In the genomic region with DNA sequence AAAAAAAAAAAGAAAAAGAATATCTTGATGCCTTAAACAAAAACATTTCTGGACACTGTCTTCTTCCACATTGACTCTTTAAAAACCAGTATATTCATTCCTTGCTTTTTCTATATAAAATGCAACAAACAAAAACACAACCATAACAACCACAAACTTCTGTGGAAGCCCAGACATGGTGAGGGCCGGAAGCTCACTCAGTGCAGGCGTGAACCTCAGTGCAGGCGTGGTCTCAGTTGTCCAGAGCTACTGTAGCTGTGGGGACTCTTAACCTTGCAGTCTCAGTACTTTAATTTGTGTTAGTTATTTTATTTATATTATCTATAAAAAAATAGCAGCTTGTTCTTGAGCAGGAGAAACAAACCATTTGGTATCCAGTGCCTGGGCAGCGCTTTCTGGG, we compare ENCODE assay signal across 18 cellular contexts.
DNase-seq lines count a peak whose midpoint lies in the region; ATAC-seq and TF ChIP-seq lines count a peak whose summit lies in the region.
"Had no signal": no experiment of that assay in that cellular context is flagged by ENCODE, and none has a peak within 500 bp of the region (broad histone marks: within the 10 kb centered on the region; RNA-seq: fewer than 3 reads in every experiment).

No MANE protein-coding gene starts in this region.

- H3K27ac Mint-ChIP-seq in activated naive CD4-positive, alpha-beta T cell treated with anti-CD3 and anti-CD28 coated beads, Interleukin-2, amount 50 U/mL, for 24 hours, result peak overlapping the region; percentile 23
- H3K27ac Mint-ChIP-seq in immature natural killer cell, result peak overlapping the region in 1 of 6 donors; percentile 64
- no peak overlapping the region for H3K27ac Mint-ChIP-seq in natural killer cell treated with Interleukin-12 subunit alpha and Interleukin-12 subunit beta and Interleukin-15 and Interleukin-18, amount 100 ng/mL, for 72 hours
- no peak overlapping the region for H3K27ac Mint-ChIP-seq in naive thymus-derived CD8-positive, alpha-beta T cell
- H3K27ac Mint-ChIP-seq: CD4-positive, alpha-beta T cell; GM23338 had no signal

- no peaks in the 10 kb centered on the region for H3K36me3 ChIP-seq in testis (ENCODE audit: low read depth, missing control alignments)
- H3K36me3 ChIP-seq in esophagus muscularis mucosa, result peaks cover 41 to 99% (median 75%) of the 10 kb centered on the region in 4 donors

- peak; percentile 70 to 76 for ATAC-seq in natural killer cell treated with Interleukin-12 subunit alpha and Interleukin-12 subunit beta and Interleukin-15 and Interleukin-18, amount 100 ng/mL, for 72 hours
- ATAC-seq in naive thymus-derived CD8-positive, alpha-beta T cell, result no peak
- ATAC-seq: A549, GM23338 had no signal

- H3K4me1 ChIP-seq in testis (no peaks in the 10 kb centered on the region), esophagus muscularis mucosa (no peaks in the 10 kb centered on the region)
- H3K4me1 ChIP-seq: A549 had no signal

- peaks cover 4% of the 10 kb centered on the region for H3K9me3 Mint-ChIP-seq in activated naive CD4-positive, alpha-beta T cell treated with anti-CD3 and anti-CD28 coated beads, Interleukin-2, amount 50 U/mL, for 24 hours
- peaks cover 0 to 2% (median 0%) of the 10 kb centered on the region in 6 donors for H3K9me3 Mint-ChIP-seq in immature natural killer cell
- no peaks in the 10 kb centered on the region for H3K9me3 Mint-ChIP-seq in natural killer cell treated with Interleukin-12 subunit alpha and Interleukin-12 subunit beta and Interleukin-15 and Interleukin-18, amount 100 ng/mL, for 72 hours
- H3K9me3 Mint-ChIP-seq in naive thymus-derived CD8-positive, alpha-beta T cell, result peaks cover 0 to 4% (median 0%) of the 10 kb centered on the region in 9 donors
- H3K9me3 Mint-ChIP-seq: CD4-positive, alpha-beta T cell; GM23338 had no signal

- POLR2A ChIA-PET in naive thymus-derived CD8-positive, alpha-beta T cell (lab: Charles Lee), result interaction anchor here (0.7 kb wide), 1 partner anchor 49 kb away, joined by 3 read pairs; no protein-coding TSS in a partner anchor

- no peak for TF ChIP-seq POLR2A in testis (IDR thresholded peaks at IDR 0.05)
- TF ChIP-seq POLR2A in esophagus muscularis mucosa (IDR thresholded peaks at IDR 0.05; ENCODE audit: low read depth), result no peak

- peaks cover 2% of the 10 kb centered on the region for H3K27me3 Mint-ChIP-seq in activated naive CD4-positive, alpha-beta T cell treated with anti-CD3 and anti-CD28 coated beads, Interleukin-2, amount 50 U/mL, for 24 hours
- H3K27me3 Mint-ChIP-seq in immature natural killer cell (ENCODE audit: low read depth in 3 of 3), result peaks cover 5 to 13% (median 7%) of the 10 kb centered on the region in 3 donors
- peaks cover 11 to 18% of the 10 kb centered on the region in 2 donors for H3K27me3 Mint-ChIP-seq in natural killer cell treated with Interleukin-12 subunit alpha and Interleukin-12 subunit beta and Interleukin-15 and Interleukin-18, amount 100 ng/mL, for 72 hours
- H3K27me3 Mint-ChIP-seq in naive thymus-derived CD8-positive, alpha-beta T cell, result no peaks in the 10 kb centered on the region
- H3K27me3 Mint-ChIP-seq: CD4-positive, alpha-beta T cell had no signal

- no peak overlapping the region for H3K27ac ChIP-seq in testis
- H3K27ac ChIP-seq in esophagus muscularis mucosa (replicated peaks in 1 of 4), result no peak overlapping the region
- H3K27ac ChIP-seq: 22Rv1, A549, C4-2B, HL-60 had no signal

- TF ChIP-seq CTCF in testis (IDR thresholded peaks at IDR 0.05), result no peak
- no peak for TF ChIP-seq CTCF in esophagus muscularis mucosa (IDR thresholded peaks at IDR 0.05)

- intact Hi-C loops in testis (cut with DNase I; ENCODE audit: low total_unique reads) (no loop called here), esophagus muscularis mucosa (cut with DNase I) (no loop called here)

- no peak for TF ChIP-seq EP300 in esophagus muscularis mucosa (IDR thresholded peaks at IDR 0.05)

- H3K36me3 Mint-ChIP-seq in activated naive CD4-positive, alpha-beta T cell treated with anti-CD3 and anti-CD28 coated beads, Interleukin-2, amount 50 U/mL, for 24 hours, result no peaks in the 10 kb centered on the region
- H3K36me3 Mint-ChIP-seq in immature natural killer cell, result peaks cover 0 to 3% (median 0%) of the 10 kb centered on the region in 3 donors
- no peaks in the 10 kb centered on the region for H3K36me3 Mint-ChIP-seq in natural killer cell treated with Interleukin-12 subunit alpha and Interleukin-12 subunit beta and Interleukin-15 and Interleukin-18, amount 100 ng/mL, for 72 hours
- no peaks in the 10 kb centered on the region for H3K36me3 Mint-ChIP-seq in naive thymus-derived CD8-positive, alpha-beta T cell

- H3K4me3 Mint-ChIP-seq in activated naive CD4-positive, alpha-beta T cell treated with anti-CD3 and anti-CD28 coated beads, Interleukin-2, amount 50 U/mL, for 24 hours, result no peak overlapping the region
- peak overlapping the region; percentile 57 to 92 (median 76) for H3K4me3 Mint-ChIP-seq in immature natural killer cell
- peak overlapping the region; percentile 53 for H3K4me3 Mint-ChIP-seq in natural killer cell treated with Interleukin-12 subunit alpha and Interleukin-12 subunit beta and Interleukin-15 and Interleukin-18, amount 100 ng/mL, for 72 hours
- H3K4me3 Mint-ChIP-seq in naive thymus-derived CD8-positive, alpha-beta T cell, result no peak overlapping the region
- H3K4me3 Mint-ChIP-seq: CD4-positive, alpha-beta T cell; GM23338 had no signal

- DNase-seq in activated naive CD4-positive, alpha-beta T cell treated with Interleukin-2 at 50 U/mL for 16 hours, result no peak
- peak; percentile 13 to 37 (median 25) for DNase-seq in immature natural killer cell
- DNase-seq in natural killer cell treated with Interleukin-12 subunit alpha and Interleukin-12 subunit beta and Interleukin-15 and Interleukin-18, amount 100 ng/mL, for 72 hours (ENCODE audit: low spot score), result no peak
- DNase-seq in testis, result peak; percentile 1
- no peak for DNase-seq in naive thymus-derived CD8-positive, alpha-beta T cell
- DNase-seq in esophagus muscularis mucosa (ENCODE audit: extremely low spot score), result no peak
- DNase-seq: AML-193; CD4-positive, alpha-beta T cell; DMS153; DMS79; GDM1; HCEC 1CT had no signal

- H3K4me3 ChIP-seq in testis, result no peak overlapping the region
- no peak overlapping the region for H3K4me3 ChIP-seq in esophagus muscularis mucosa
- H3K4me3 ChIP-seq: A549, GM23338 had no signal

- H3K9me3 ChIP-seq in testis, result no peaks in the 10 kb centered on the region
- H3K9me3 ChIP-seq in esophagus muscularis mucosa, result no peaks in the 10 kb centered on the region
- H3K9me3 ChIP-seq: A549 had no signal

- WGBS in testis, 2 donors, result 96 to 97% methylated on average over 4 of the region's 4 CpGs
- 97% methylated on average over 4 of the region's 4 CpGs for WGBS in esophagus muscularis mucosa

- H3K4me1 Mint-ChIP-seq in activated naive CD4-positive, alpha-beta T cell treated with anti-CD3 and anti-CD28 coated beads, Interleukin-2, amount 50 U/mL, for 24 hours, result no peaks in the 10 kb centered on the region
- H3K4me1 Mint-ChIP-seq in immature natural killer cell, result peaks cover 25 to 31% of the 10 kb centered on the region in 2 donors
- H3K4me1 Mint-ChIP-seq in natural killer cell treated with Interleukin-12 subunit alpha and Interleukin-12 subunit beta and Interleukin-15 and Interleukin-18, amount 100 ng/mL, for 72 hours (ENCODE audit: low read depth in 2 of 2), result peaks cover 6 to 10% of the 10 kb centered on the region in 2 donors
- H3K4me1 Mint-ChIP-seq in naive thymus-derived CD8-positive, alpha-beta T cell, result peaks cover 0 to 2% (median 0%) of the 10 kb centered on the region in 4 donors
- H3K4me1 Mint-ChIP-seq: GM23338 had no signal

- H3K27me3 ChIP-seq in testis (no peaks in the 10 kb centered on the region), esophagus muscularis mucosa (no peaks in the 10 kb centered on the region)

Comparison
In these comparisons a context has a peak if more than half of its experiments do, and no peak if none do; other contexts are left out.
1. H3K4me3 Mint-ChIP-seq: peak in immature natural killer cell (5 of 5) and natural killer cell treated with Interleukin-12 subunit alpha and Interleukin-12 subunit beta and Interleukin-15 and Interleukin-18, amount 100 ng/mL, for 72 hours (single experiment); none in activated naive CD4-positive, alpha-beta T cell treated with anti-CD3 and anti-CD28 coated beads, Interleukin-2, amount 50 U/mL, for 24 hours (single experiment) and naive thymus-derived CD8-positive, alpha-beta T cell (0 of 10).
2. DNase-seq: peak in immature natural killer cell (3 of 3) and testis (single experiment); none in activated naive CD4-positive, alpha-beta T cell treated with Interleukin-2 at 50 U/mL for 16 hours (single experiment), natural killer cell treated with Interleukin-12 subunit alpha and Interleukin-12 subunit beta and Interleukin-15 and Interleukin-18, amount 100 ng/mL, for 72 hours (single experiment), naive thymus-derived CD8-positive, alpha-beta T cell (0 of 10) and esophagus muscularis mucosa (single experiment).
3. ATAC-seq: peak in natural killer cell treated with Interleukin-12 subunit alpha and Interleukin-12 subunit beta and Interleukin-15 and Interleukin-18, amount 100 ng/mL, for 72 hours (2 of 2); none in naive thymus-derived CD8-positive, alpha-beta T cell (0 of 2).